In the genomic region with DNA sequence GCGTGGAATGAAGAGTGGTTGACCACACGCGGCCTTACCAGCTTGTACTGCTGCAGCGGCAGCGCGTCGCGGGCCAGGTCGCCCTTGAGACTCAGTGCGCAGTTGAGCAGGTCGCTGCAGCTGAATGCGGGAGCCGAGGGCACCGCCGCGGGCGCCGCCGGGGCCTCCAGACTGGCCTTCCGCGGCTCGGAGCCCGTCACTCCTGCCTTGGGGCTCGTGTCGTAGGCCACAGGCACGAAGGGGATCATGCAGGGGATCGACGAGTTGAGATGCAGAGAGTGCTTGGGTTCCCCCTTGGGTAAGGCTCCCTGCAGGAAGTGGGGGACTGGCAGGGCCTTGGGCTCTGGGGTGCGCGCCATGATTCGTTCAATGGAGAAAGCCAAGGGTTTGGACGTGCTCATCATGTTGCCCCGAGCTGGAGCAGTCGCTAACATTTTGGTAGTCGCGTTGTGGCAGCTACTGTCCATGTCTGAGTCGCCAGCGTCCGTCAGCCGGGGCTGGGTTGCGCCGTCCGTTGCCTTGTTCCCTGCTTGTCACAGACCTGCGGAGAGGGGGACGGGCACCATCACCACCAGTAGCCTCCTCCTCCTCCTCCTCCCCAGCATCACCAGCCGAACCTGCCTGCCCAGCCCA, we compare ENCODE assay signal across 12 cellular contexts. TPM values are rescaled to one million over a fixed set of nuclear protein-coding genes. Genes with fewer than 3 reads are reported as not detected.
DNase-seq lines count a peak whose midpoint lies in the region; ATAC-seq and TF ChIP-seq lines count a peak whose summit lies in the region.
"Had no signal": no experiment of that assay in that cellular context is flagged by ENCODE, and none has a peak within 500 bp of the region (broad histone marks: within the 10 kb centered on the region; RNA-seq: fewer than 3 reads in every experiment).

No MANE protein-coding gene starts in this region.

- no peaks in the 10 kb centered on the region for H3K4me1 Mint-ChIP-seq in activated CD4-positive, alpha-beta T cell treated with anti-CD3 and anti-CD28 coated beads, Interleukin-2, amount 10 ng/mL, durations not matched to agents 24 days and 14 days

- H3K27ac ChIP-seq in WERI-Rb-1 (no peak overlapping the region), subcutaneous abdominal adipose tissue (ENCODE audit: low read depth, low read length) (no peak overlapping the region)
- H3K27ac ChIP-seq: BLaER1, esophagus muscularis mucosa, stomach had no signal

- no peak for TF ChIP-seq CTCF in WERI-Rb-1 (IDR thresholded peaks at IDR 0.05; ENCODE audit: low read depth, low read length)

- peaks cover 4 to 45% (median 41%) of the 10 kb centered on the region in 5 donors for H3K4me1 ChIP-seq in subcutaneous abdominal adipose tissue (ENCODE audit: control insufficient read depth in 5 of 5, insufficient read depth in 5 of 5, low read length in 5 of 5)
- H3K4me1 ChIP-seq: BLaER1 had no signal

- H3K4me3 Mint-ChIP-seq in activated CD4-positive, alpha-beta T cell treated with anti-CD3 and anti-CD28 coated beads, Interleukin-2, amount 10 ng/mL, durations not matched to agents 24 days and 14 days: no peak overlapping the region
- H3K4me3 Mint-ChIP-seq: activated naive CD8-positive, alpha-beta T cell had no signal

- no peak overlapping the region for H3K9ac ChIP-seq in subcutaneous abdominal adipose tissue (ENCODE audit: low read length in 5 of 5)
- H3K9ac ChIP-seq: BLaER1 had no signal

- H3K4me3 ChIP-seq in WERI-Rb-1 (ENCODE audit: low read depth, low read length) (peak overlapping the region; percentile 21; the same call in 1 of the 2 replicates), subcutaneous abdominal adipose tissue (ENCODE audit: low read depth in 1 of 5, low read length in 5 of 5) (peak overlapping the region in 3 of 5 donors; percentile 17 to 47 (median 19))
- H3K4me3 ChIP-seq: BLaER1 had no signal

- ATAC-seq in left lobe of liver: peak; percentile 76
- ATAC-seq in HG03175 (IDR thresholded peaks at IDR 0.05; ENCODE audit: unreplicated experiment): no peak

- no peak for DNase-seq in activated CD4-positive, alpha-beta T cell treated with anti-CD3 and anti-CD28 coated beads, Interleukin-2, amount 10 ng/mL, durations not matched to agents 24 days and 14 days
- no peak for DNase-seq in activated CD4-positive, alpha-beta T cell treated with anti-CD3 and anti-CD28 coated beads, Interleukin-2, amount 50 U/mL, for 1 hour
- DNase-seq in WERI-Rb-1 (no peak), left lobe of liver (ENCODE audit: low spot score) (no peak), RKO (ENCODE audit: low spot score) (no peak), DMS79 (lab: John Stamatoyannopoulos, UW) (no peak)
- DNase-seq: stomach had no signal

- H3K36me3 ChIP-seq in WERI-Rb-1 (no peaks in the 10 kb centered on the region), subcutaneous abdominal adipose tissue (ENCODE audit: control insufficient read depth in 5 of 5, insufficient read depth in 5 of 5, low read length in 5 of 5) (no peaks in the 10 kb centered on the region)
- H3K36me3 ChIP-seq: BLaER1, esophagus muscularis mucosa, stomach had no signal

- intact Hi-C loops in activated CD4-positive, alpha-beta T cell treated with anti-CD3 and anti-CD28 coated beads, Interleukin-2, amount 10 ng/mL, durations not matched to agents 24 days and 14 days (cut with micrococcal nuclease): no loop called here

- H3K27me3 ChIP-seq in WERI-Rb-1 (ENCODE audit: insufficient read depth, low read depth, severe bottlenecking) (peaks cover 97% of the 10 kb centered on the region), subcutaneous abdominal adipose tissue (ENCODE audit: control insufficient read depth in 5 of 5, insufficient read depth in 4 of 5, low read length in 5 of 5) (peaks cover 73 to 93% (median 86%) of the 10 kb centered on the region in 5 donors)
- H3K27me3 ChIP-seq: BLaER1 had no signal

- H3K27me3 Mint-ChIP-seq in activated CD4-positive, alpha-beta T cell treated with anti-CD3 and anti-CD28 coated beads, Interleukin-2, amount 10 ng/mL, durations not matched to agents 24 days and 14 days: peaks cover 85% of the 10 kb centered on the region

- H3K36me3 Mint-ChIP-seq in activated CD4-positive, alpha-beta T cell treated with anti-CD3 and anti-CD28 coated beads, Interleukin-2, amount 10 ng/mL, durations not matched to agents 24 days and 14 days (ENCODE audit: low read depth): peaks cover 4% of the 10 kb centered on the region
- H3K36me3 Mint-ChIP-seq: activated naive CD8-positive, alpha-beta T cell had no signal

- no peaks in the 10 kb centered on the region for H3K9me3 ChIP-seq in WERI-Rb-1 (ENCODE audit: severe bottlenecking)
- peaks cover 0 to 2% (median 0%) of the 10 kb centered on the region in 5 donors for H3K9me3 ChIP-seq in subcutaneous abdominal adipose tissue (ENCODE audit: control insufficient read depth in 5 of 5, low read length in 5 of 5)
- H3K9me3 ChIP-seq: esophagus muscularis mucosa had no signal

- H3K9me3 Mint-ChIP-seq in activated CD4-positive, alpha-beta T cell treated with anti-CD3 and anti-CD28 coated beads, Interleukin-2, amount 10 ng/mL, durations not matched to agents 24 days and 14 days: peaks cover 18% of the 10 kb centered on the region

- peak overlapping the region; percentile 28 for H3K27ac Mint-ChIP-seq in activated CD4-positive, alpha-beta T cell treated with anti-CD3 and anti-CD28 coated beads, Interleukin-2, amount 10 ng/mL, durations not matched to agents 24 days and 14 days
- H3K27ac Mint-ChIP-seq: activated naive CD8-positive, alpha-beta T cell had no signal

RNA-seq across cellular contexts. Expression of a gene that starts 0.5 kb away (rescaled TPM):
- not detected in 2 replicates for total RNA-seq in activated CD4-positive, alpha-beta T cell treated with anti-CD3 and anti-CD28 coated beads, Interleukin-2, amount 10 ng/mL, durations not matched to agents 24 days and 14 days
- not detected for total RNA-seq in left lobe of liver
- total RNA-seq: esophagus muscularis mucosa, stomach had no signal
